ENCODE assay signal across 1 cellular context in the genomic region with DNA sequence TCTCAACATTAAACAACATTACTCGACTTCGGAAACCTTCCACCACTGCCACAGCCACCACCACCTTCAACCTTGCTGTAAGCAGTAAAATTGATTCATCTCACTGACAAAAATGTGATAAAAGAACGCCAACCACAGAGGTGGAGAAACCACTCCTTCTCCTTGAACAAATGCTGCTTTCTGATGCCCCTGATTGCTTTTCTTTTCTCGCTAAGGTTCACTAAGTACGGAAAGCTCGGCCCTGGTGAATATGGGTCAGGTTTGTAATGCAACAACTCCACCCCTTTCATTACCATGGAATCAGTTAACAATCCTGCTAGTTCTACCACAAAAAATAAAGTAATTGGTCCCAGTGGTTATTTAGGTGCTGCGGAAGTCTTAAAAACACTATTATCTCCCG.
TF ChIP-seq lines count a peak whose summit lies in the region.

No MANE protein-coding gene starts in this region.

TF ChIP-seq in K562, 482 proteins besides CTCF, POLR2A, EP300 and RAD21:
- TF ChIP-seq MTA1 (IDR thresholded peaks at IDR 0.05; ENCODE audit: borderline replicate concordance) (no peak), NFIC (IDR thresholded peaks at IDR 0.05) (no peak), ZNF184 (CRISPR knock-in tag; IDR thresholded peaks at IDR 0.05) (no peak), ZBTB7A (IDR thresholded peaks at IDR 0.05; ENCODE audit: borderline replicate concordance, control insufficient read depth, low read depth, low read length) (no peak), SMARCB1 (IDR thresholded peaks at IDR 0.05; ENCODE audit: insufficient read length, low read depth) (no peak), ZNF41 (CRISPR knock-in tag; conservative IDR thresholded peaks at IDR 0.05) (no peak), ETV5 (CRISPR knock-in tag; IDR thresholded peaks at IDR 0.05; ENCODE audit: low read depth) (no peak), PTRF (tag; IDR thresholded peaks at IDR 0.05) (no peak), ZNF699 (CRISPR knock-in tag; IDR thresholded peaks at IDR 0.05; ENCODE audit: insufficient replicate concordance) (no peak), ZNF780A (CRISPR knock-in tag; IDR thresholded peaks at IDR 0.05) (no peak), NUFIP1 (IDR thresholded peaks at IDR 0.05; ENCODE audit: partially characterized antibody) (no peak), SRSF9 (IDR thresholded peaks at IDR 0.05; ENCODE audit: borderline replicate concordance, low read depth, low read length) (no peak), ZNF146 (CRISPR knock-in tag; IDR thresholded peaks at IDR 0.05; ENCODE audit: unreplicated experiment) (no peak), ZKSCAN8 (CRISPR knock-in tag; IDR thresholded peaks at IDR 0.05) (no peak)
- TF ChIP-seq, protein P1, sequence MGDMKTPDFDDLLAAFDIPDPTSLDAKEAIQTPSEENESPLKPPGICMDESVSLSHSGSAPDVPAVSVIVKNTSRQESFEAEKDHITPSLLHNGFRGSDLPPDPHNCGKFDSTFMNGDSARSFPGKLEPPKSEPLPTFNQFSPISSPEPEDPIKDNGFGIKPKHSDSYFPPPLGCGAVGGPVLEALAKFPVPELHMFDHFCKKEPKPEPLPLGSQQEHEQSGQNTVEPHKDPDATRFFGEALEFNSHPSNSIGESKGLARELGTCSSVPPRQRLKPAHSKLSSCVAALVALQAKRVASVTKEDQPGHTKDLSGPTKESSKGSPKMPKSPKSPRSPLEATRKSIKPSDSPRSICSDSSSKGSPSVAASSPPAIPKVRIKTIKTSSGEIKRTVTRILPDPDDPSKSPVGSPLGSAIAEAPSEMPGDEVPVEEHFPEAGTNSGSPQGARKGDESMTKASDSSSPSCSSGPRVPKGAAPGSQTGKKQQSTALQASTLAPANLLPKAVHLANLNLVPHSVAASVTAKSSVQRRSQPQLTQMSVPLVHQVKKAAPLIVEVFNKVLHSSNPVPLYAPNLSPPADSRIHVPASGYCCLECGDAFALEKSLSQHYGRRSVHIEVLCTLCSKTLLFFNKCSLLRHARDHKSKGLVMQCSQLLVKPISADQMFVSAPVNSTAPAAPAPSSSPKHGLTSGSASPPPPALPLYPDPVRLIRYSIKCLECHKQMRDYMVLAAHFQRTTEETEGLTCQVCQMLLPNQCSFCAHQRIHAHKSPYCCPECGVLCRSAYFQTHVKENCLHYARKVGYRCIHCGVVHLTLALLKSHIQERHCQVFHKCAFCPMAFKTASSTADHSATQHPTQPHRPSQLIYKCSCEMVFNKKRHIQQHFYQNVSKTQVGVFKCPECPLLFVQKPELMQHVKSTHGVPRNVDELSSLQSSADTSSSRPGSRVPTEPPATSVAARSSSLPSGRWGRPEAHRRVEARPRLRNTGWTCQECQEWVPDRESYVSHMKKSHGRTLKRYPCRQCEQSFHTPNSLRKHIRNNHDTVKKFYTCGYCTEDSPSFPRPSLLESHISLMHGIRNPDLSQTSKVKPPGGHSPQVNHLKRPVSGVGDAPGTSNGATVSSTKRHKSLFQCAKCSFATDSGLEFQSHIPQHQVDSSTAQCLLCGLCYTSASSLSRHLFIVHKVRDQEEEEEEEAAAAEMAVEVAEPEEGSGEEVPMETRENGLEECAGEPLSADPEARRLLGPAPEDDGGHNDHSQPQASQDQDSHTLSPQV (IDR thresholded peaks at IDR 0.05): no peak
- TF ChIP-seq, protein P2, sequence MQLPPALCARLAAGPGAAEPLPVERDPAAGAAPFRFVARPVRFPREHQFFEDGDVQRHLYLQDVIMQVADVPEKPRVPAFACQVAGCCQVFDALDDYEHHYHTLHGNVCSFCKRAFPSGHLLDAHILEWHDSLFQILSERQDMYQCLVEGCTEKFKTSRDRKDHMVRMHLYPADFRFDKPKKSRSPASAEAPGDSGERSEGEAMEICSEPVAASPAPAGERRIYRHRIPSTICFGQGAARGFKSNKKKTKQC (CRISPR knock-in tag; IDR thresholded peaks at IDR 0.05): no peak
- TF ChIP-seq, protein P3, sequence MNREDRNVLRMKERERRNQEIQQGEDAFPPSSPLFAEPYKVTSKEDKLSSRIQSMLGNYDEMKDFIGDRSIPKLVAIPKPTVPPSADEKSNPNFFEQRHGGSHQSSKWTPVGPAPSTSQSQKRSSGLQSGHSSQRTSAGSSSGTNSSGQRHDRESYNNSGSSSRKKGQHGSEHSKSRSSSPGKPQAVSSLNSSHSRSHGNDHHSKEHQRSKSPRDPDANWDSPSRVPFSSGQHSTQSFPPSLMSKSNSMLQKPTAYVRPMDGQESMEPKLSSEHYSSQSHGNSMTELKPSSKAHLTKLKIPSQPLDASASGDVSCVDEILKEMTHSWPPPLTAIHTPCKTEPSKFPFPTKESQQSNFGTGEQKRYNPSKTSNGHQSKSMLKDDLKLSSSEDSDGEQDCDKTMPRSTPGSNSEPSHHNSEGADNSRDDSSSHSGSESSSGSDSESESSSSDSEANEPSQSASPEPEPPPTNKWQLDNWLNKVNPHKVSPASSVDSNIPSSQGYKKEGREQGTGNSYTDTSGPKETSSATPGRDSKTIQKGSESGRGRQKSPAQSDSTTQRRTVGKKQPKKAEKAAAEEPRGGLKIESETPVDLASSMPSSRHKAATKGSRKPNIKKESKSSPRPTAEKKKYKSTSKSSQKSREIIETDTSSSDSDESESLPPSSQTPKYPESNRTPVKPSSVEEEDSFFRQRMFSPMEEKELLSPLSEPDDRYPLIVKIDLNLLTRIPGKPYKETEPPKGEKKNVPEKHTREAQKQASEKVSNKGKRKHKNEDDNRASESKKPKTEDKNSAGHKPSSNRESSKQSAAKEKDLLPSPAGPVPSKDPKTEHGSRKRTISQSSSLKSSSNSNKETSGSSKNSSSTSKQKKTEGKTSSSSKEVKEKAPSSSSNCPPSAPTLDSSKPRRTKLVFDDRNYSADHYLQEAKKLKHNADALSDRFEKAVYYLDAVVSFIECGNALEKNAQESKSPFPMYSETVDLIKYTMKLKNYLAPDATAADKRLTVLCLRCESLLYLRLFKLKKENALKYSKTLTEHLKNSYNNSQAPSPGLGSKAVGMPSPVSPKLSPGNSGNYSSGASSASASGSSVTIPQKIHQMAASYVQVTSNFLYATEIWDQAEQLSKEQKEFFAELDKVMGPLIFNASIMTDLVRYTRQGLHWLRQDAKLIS (CRISPR knock-in tag; IDR thresholded peaks at IDR 0.05): no peak
- TF ChIP-seq, protein P4, sequence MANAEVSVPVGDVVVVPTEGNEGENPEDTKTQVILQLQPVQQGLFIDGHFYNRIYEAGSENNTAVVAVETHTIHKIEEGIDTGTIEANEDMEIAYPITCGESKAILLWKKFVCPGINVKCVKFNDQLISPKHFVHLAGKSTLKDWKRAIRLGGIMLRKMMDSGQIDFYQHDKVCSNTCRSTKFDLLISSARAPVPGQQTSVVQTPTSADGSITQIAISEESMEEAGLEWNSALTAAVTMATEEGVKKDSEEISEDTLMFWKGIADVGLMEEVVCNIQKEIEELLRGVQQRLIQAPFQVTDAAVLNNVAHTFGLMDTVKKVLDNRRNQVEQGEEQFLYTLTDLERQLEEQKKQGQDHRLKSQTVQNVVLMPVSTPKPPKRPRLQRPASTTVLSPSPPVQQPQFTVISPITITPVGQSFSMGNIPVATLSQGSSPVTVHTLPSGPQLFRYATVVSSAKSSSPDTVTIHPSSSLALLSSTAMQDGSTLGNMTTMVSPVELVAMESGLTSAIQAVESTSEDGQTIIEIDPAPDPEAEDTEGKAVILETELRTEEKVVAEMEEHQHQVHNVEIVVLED (CRISPR knock-in tag; IDR thresholded peaks at IDR 0.05): no peak
TF ChIP-seq in K562: peak in this region for 0.
